12 cellular contexts compared by ENCODE assay signal in the genomic region with DNA sequence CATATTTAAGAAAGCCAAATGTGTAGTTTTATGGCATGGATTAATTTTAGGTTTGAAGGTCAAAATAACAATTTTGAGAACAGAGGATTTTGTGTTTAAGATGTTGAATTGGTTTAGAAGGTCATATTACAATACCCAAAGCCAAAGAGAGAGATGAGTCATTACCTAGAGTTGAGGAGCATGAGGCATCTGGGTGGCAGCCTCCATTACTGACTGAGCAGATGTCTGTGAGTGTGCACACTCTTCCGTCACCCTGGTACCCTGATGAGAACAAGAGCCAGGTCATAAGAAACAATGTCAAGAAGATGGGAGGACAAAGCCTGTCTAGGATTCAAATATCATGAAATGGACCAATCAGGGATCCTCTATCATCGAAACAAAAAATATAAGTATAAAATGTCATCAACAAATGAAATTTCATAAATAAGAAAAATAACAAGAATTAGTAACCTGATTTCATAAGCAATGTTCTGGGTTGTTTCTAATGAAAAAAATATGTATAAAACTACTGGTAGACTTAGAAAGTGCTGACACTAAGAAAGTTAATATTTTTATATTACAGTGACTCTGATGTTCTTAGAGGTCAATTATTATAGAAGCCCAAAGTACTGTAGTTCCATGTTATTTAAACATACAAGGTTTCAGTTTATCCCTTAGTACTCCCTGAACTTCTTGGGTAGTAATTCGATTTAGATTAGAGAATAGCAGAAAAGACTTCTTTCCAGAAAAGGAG. TPM values are rescaled to one million over a fixed set of nuclear protein-coding genes. Genes with fewer than 3 reads are reported as not detected.
DNase-seq lines count a peak whose midpoint lies in the region; ATAC-seq and TF ChIP-seq lines count a peak whose summit lies in the region.
"Had no signal": no experiment of that assay in that cellular context is flagged by ENCODE, and none has a peak within 500 bp of the region (broad histone marks: within the 10 kb centered on the region; RNA-seq: fewer than 3 reads in every experiment).

No MANE protein-coding gene starts in this region.

- no peak for TF ChIP-seq CTCF in mucosa of descending colon (IDR thresholded peaks at IDR 0.05)

- H3K36me3 ChIP-seq in mucosa of descending colon (ENCODE audit: low read depth) = no peaks in the 10 kb centered on the region
- H3K36me3 ChIP-seq: heart left ventricle, right atrium auricular region had no signal

- H3K4me1 ChIP-seq in mucosa of descending colon (ENCODE audit: low read depth) = no peaks in the 10 kb centered on the region
- H3K4me1 ChIP-seq: right atrium auricular region had no signal

- no peak overlapping the region for H3K4me3 ChIP-seq in mucosa of descending colon
- H3K4me3 ChIP-seq: heart left ventricle, right atrium auricular region had no signal

- ATAC-seq in mucosa of descending colon = no peak
- ATAC-seq: heart left ventricle had no signal

- DNase-seq in A172 (ENCODE audit: low spot score) = peak; percentile 76
- peak; percentile 85 for DNase-seq in DMS53 (lab: John Stamatoyannopoulos, UW)
- DNase-seq in RPMI7951 (ENCODE audit: low read depth) = peak; percentile 92
- peak; percentile 86 for DNase-seq in fibroblast of gingiva (ENCODE audit: low read depth)
- DNase-seq in NCI-H510A treated with DMSO at 0.1 percent for 48 hours (lab: John Stamatoyannopoulos, UW) = no peak
- DNase-seq in mucosa of descending colon = no peak
- DNase-seq in stimulated activated CD4-positive, alpha-beta T cell treated with anti-CD3 and anti-CD28 coated beads, Interleukin-2, amount 100 ng/mL, for 24 hours = no peak
- no peak for DNase-seq in NCI-H2196 (lab: John Stamatoyannopoulos, UW; ENCODE audit: unreplicated experiment)
- DNase-seq: Calu3, heart left ventricle, NCI-H524 treated with DMSO at 0.1 percent for 48 hours had no signal

- H3K9me3 ChIP-seq in mucosa of descending colon = no peaks in the 10 kb centered on the region
- H3K9me3 ChIP-seq: heart left ventricle, right atrium auricular region had no signal

- intact Hi-C loops in mucosa of descending colon (cut with DNase I, micrococcal nuclease) = no loop called here

RNA-seq across cellular contexts. Expression of gene CUBN, which starts 20.0 kb away (rescaled TPM):
- total RNA-seq in A172 (2014; rRNA removed; shearing (Covaris generic)) = 0.14 and 0.60 TPM in 2 replicates
- total RNA-seq in RPMI7951 (2014; rRNA removed; shearing (Covaris generic)) = 0.98 and 2.9 TPM in 2 replicates
- 1 to 10 TPM in 1 of 3 donors, under 1 TPM in 2; 0.31 to 1.9 (median 0.38) TPM for total RNA-seq in mucosa of descending colon

Comparison
In these comparisons a context has a peak if more than half of its experiments do, and no peak if none do; other contexts are left out.
1. DNase-seq: peak in A172 (single experiment), DMS53 (single experiment), RPMI7951 (single experiment) and fibroblast of gingiva (single experiment); none in NCI-H510A treated with DMSO at 0.1 percent for 48 hours (single experiment), mucosa of descending colon (0 of 3), stimulated activated CD4-positive, alpha-beta T cell treated with anti-CD3 and anti-CD28 coated beads, Interleukin-2, amount 100 ng/mL, for 24 hours (0 of 2) and NCI-H2196 (single experiment).